26 cellular contexts compared by ENCODE assay signal in the genomic region with DNA sequence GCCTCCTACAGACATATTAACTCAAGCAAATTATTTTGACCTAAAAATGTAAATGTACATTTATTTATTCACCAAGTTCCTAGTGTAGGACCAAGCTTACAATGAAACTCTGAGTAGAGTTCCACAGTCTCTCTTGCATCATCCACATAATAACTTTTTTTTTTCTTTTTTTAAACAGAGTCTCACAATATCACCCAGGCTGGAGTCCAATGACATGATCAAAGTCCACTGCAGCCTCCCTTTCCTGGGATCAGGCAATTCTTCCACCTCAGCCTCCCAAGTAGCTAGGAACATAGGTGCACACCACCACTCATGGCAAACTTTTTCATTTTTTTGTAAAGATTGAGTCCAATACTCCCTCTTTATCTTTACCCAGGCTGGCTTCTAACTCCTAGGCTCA. TPM values are rescaled to one million over a fixed set of nuclear protein-coding genes. Genes with fewer than 3 reads are reported as not detected.
"Had no signal": no experiment of that assay in that cellular context is flagged by ENCODE, and none has a peak within 500 bp of the region (broad histone marks: within the 10 kb centered on the region; RNA-seq: fewer than 3 reads in every experiment).

No MANE protein-coding gene starts in this region.

- H3K4me3 ChIP-seq: adrenal gland, body of pancreas, SJCRH30, SK-N-MC had no signal

- H3K27me3 ChIP-seq: adrenal gland, body of pancreas, SJCRH30 had no signal

- H3K9me3 ChIP-seq: adrenal gland, body of pancreas, SJCRH30 had no signal

- H3K36me3 ChIP-seq: adrenal gland, SJCRH30, WERI-Rb-1 had no signal

- H3K4me1 ChIP-seq: adrenal gland, body of pancreas, SJCRH30 had no signal

- DNase-seq: activated CD4-positive, alpha-beta T cell treated with anti-CD3 and anti-CD28 coated beads, Interleukin-2, amount 10 ng/mL, durations not matched to agents 24 days and 14 days; activated CD4-positive, alpha-beta T cell treated with anti-CD3 and anti-CD28 coated beads, Interleukin-2, amount 50 U/mL, for 48 hours; activated CD8-positive, alpha-beta T cell treated with anti-CD3 and anti-CD28 coated beads, Interleukin-2, amount 10 ng/mL, durations not matched to agents 7 days and 5 days; activated gamma-delta T cell; activated naive CD4-positive, alpha-beta T cell treated with Interleukin-2 at 50 U/mL for 16 hours; activated naive CD8-positive, alpha-beta T cell treated with anti-CD3 and anti-CD28 coated beads, Interleukin-2, amount 10 ng/mL, durations not matched to agents 7 days and 5 days; activated T-cell treated with anti-CD3 and anti-CD28 coated beads, Interleukin-2, amount 50 U/mL, for 24 hours; adrenal gland; body of pancreas; Karpas-422; KBM-7; NCI-H1105; NCI-H1417 treated with DMSO at 0.1 percent for 48 hours; NCI-H1694; NCI-H1930; NCI-H2081 treated with DMSO at 0.1 percent for 48 hours; NCI-H226; NCI-H446 treated with DMSO at 0.1 percent for 48 hours; NCI-H524; NCI-H69; SHP77; SJCRH30; T1000; WERI-Rb-1 had no signal

- H3K27ac ChIP-seq: adrenal gland, body of pancreas, SJCRH30, SK-N-MC, WERI-Rb-1 had no signal

RNA-seq across cellular contexts. Expression of a gene that starts 28.0 kb away (rescaled TPM):
- total RNA-seq: T-helper 2 cell treated with Interferon-gamma antibody and Interleukin-4, amounts not matched to agents 100 ng/mL and 5 ng/mL, for 36 hours had no signal
